15 cellular contexts compared by ENCODE assay signal in genomic region chr13:44920013-44920412, GRCh38.
DNase-seq lines count a peak whose midpoint lies in the region; ATAC-seq and TF ChIP-seq lines count a peak whose summit lies in the region.
"Had no signal": no experiment of that assay in that cellular context is flagged by ENCODE, and none has a peak within 500 bp of the region (broad histone marks: within the 10 kb centered on the region; RNA-seq: fewer than 3 reads in every experiment).

No MANE protein-coding gene starts in this region.

- no peak overlapping the region for H3K4me3 Mint-ChIP-seq in HFFc6

- H3K9me3 Mint-ChIP-seq in HFFc6, result no peaks in the 10 kb centered on the region
- H3K9me3 Mint-ChIP-seq: CD14-positive monocyte; effector memory CD8-positive, alpha-beta T cell had no signal

- H3K27ac ChIP-seq in ACC112 (ENCODE audit: low read depth, low read length) (0 out of 2 replicates have a peak overlapping the region, but pooled peaks have one; percentile 96), cingulate gyrus (ENCODE audit: low read depth, low read length) (peak overlapping the region; percentile 100), prostate gland (peak overlapping the region; percentile 96 to 97)

- H3K4me1 ChIP-seq in ACC112 (ENCODE audit: control insufficient read depth, insufficient read depth, low read length, unreplicated experiment) (peaks cover 30% of the 10 kb centered on the region), prostate gland (replicated peaks) (peaks cover 20% of the 10 kb centered on the region)

- no peaks in the 10 kb centered on the region for H3K79me2 ChIP-seq in ACC112 (ENCODE audit: control insufficient read depth, insufficient read depth, low read length, unreplicated experiment)

- no peaks in the 10 kb centered on the region for H3K36me3 Mint-ChIP-seq in HFFc6 (ENCODE audit: low read depth)
- H3K36me3 Mint-ChIP-seq: CD14-positive monocyte had no signal

- no peak for ATAC-seq in GM21825 (IDR thresholded peaks at IDR 0.05; ENCODE audit: unreplicated experiment)
- ATAC-seq in SK-N-SH treated with all-trans-retinoic acid at 6 μM for 48 hours, result no peak
- ATAC-seq: effector memory CD8-positive, alpha-beta T cell; left ventricle myocardium superior had no signal

- peak overlapping the region; percentile 45 for H3K27ac Mint-ChIP-seq in HFFc6
- H3K27ac Mint-ChIP-seq: CD14-positive monocyte had no signal

- H3K36me3 ChIP-seq in ACC112 (ENCODE audit: insufficient read depth, low read length) (no peaks in the 10 kb centered on the region), prostate gland (no peaks in the 10 kb centered on the region)

- H3K27me3 Mint-ChIP-seq in HFFc6 (ENCODE audit: insufficient read depth), result peaks cover 4% of the 10 kb centered on the region

- TF ChIP-seq CTCF in HFFc6 (IDR thresholded peaks at IDR 0.05), result no peak
- TF ChIP-seq CTCF in prostate gland (IDR thresholded peaks at IDR 0.05), result no peak

- H3K9me3 ChIP-seq in prostate gland, result no peaks in the 10 kb centered on the region

- no peak overlapping the region for H2AFZ ChIP-seq in ACC112 (ENCODE audit: low read length, unreplicated experiment)

- H3K4me1 Mint-ChIP-seq in HFFc6 (ENCODE audit: low read depth), result peaks cover 36% of the 10 kb centered on the region
- H3K4me1 Mint-ChIP-seq: CD14-positive monocyte had no signal

- no peak for DNase-seq in HFFc6
- DNase-seq in prostate gland (ENCODE audit: low spot score), result no peak
- no peak for DNase-seq in SW480 (ENCODE audit: low spot score)
- no peak for DNase-seq in COR-L47 (lab: John Stamatoyannopoulos, UW)
- DNase-seq: effector memory CD8-positive, alpha-beta T cell; Karpas-422; left ventricle myocardium superior; NCI-H2227 treated with DMSO at 0.1 percent for 48 hours; occipital lobe; T-helper 9 cell had no signal

- H3K4me3 ChIP-seq in ACC112 (ENCODE audit: low read depth, low read length), result no peak overlapping the region
- no peak overlapping the region for H3K4me3 ChIP-seq in prostate gland

- intact Hi-C loops in prostate gland (cut with DNase I), result loop anchor here (5.0 kb wide), 2 partner anchors 47 to 48 kb away; no protein-coding TSS in a partner anchor

- TF ChIP-seq POLR2A in prostate gland (IDR thresholded peaks at IDR 0.05), result no peak

- 90% methylated on average over 3 of the region's 3 CpGs for WGBS in prostate gland

- H3K27me3 ChIP-seq in ACC112 (ENCODE audit: insufficient read depth, low read length) (no peaks in the 10 kb centered on the region), prostate gland (replicated peaks; ENCODE audit: insufficient read depth) (no peaks in the 10 kb centered on the region)

TF ChIP-seq in SK-N-SH treated with all-trans-retinoic acid at 6 μM for 48 hours, 23 proteins besides CTCF, POLR2A, EP300 and RAD21:
- TF ChIP-seq BACH2 (CRISPR knock-in tag; IDR thresholded peaks at IDR 0.05; ENCODE audit: borderline replicate concordance) (no peak), TCF4 (CRISPR knock-in tag; IDR thresholded peaks at IDR 0.05; ENCODE audit: borderline replicate concordance) (no peak), GLIS3 (CRISPR knock-in tag; IDR thresholded peaks at IDR 0.05) (no peak), ZFP3 (CRISPR knock-in tag; IDR thresholded peaks at IDR 0.05) (no peak), RARB (CRISPR knock-in tag; IDR thresholded peaks at IDR 0.05) (no peak), OSR1 (CRISPR knock-in tag; IDR thresholded peaks at IDR 0.05) (no peak), ZNF565 (CRISPR knock-in tag; conservative IDR thresholded peaks at IDR 0.05; ENCODE audit: low read depth) (no peak), ZNF70 (CRISPR knock-in tag; IDR thresholded peaks at IDR 0.05) (no peak), SNAI2 (CRISPR knock-in tag; IDR thresholded peaks at IDR 0.05) (no peak), PPARA (CRISPR knock-in tag; IDR thresholded peaks at IDR 0.05; ENCODE audit: borderline replicate concordance) (no peak), TOX (CRISPR knock-in tag; IDR thresholded peaks at IDR 0.05; ENCODE audit: borderline replicate concordance) (no peak), ESRRG (CRISPR knock-in tag; IDR thresholded peaks at IDR 0.05) (no peak), ARNTL (CRISPR knock-in tag; IDR thresholded peaks at IDR 0.05; ENCODE audit: borderline replicate concordance, low read depth) (no peak), ZFP30 (CRISPR knock-in tag; IDR thresholded peaks at IDR 0.05) (no peak), ZC3H10 (CRISPR knock-in tag; IDR thresholded peaks at IDR 0.05) (no peak), ISL1 (CRISPR knock-in tag; IDR thresholded peaks at IDR 0.05) (no peak), ZNF8 (CRISPR knock-in tag; IDR thresholded peaks at IDR 0.05) (no peak)
- TF ChIP-seq, protein P1, sequence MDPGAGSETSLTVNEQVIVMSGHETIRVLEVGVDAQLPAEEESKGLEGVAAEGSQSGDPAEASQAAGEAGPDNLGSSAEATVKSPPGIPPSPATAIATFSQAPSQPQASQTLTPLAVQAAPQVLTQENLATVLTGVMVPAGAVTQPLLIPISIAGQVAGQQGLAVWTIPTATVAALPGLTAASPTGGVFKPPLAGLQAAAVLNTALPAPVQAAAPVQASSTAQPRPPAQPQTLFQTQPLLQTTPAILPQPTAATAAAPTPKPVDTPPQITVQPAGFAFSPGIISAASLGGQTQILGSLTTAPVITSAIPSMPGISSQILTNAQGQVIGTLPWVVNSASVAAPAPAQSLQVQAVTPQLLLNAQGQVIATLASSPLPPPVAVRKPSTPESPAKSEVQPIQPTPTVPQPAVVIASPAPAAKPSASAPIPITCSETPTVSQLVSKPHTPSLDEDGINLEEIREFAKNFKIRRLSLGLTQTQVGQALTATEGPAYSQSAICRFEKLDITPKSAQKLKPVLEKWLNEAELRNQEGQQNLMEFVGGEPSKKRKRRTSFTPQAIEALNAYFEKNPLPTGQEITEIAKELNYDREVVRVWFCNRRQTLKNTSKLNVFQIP (CRISPR knock-in tag; IDR thresholded peaks at IDR 0.05; ENCODE audit: borderline replicate concordance, low read depth), result no peak
- TF ChIP-seq, protein P2, sequence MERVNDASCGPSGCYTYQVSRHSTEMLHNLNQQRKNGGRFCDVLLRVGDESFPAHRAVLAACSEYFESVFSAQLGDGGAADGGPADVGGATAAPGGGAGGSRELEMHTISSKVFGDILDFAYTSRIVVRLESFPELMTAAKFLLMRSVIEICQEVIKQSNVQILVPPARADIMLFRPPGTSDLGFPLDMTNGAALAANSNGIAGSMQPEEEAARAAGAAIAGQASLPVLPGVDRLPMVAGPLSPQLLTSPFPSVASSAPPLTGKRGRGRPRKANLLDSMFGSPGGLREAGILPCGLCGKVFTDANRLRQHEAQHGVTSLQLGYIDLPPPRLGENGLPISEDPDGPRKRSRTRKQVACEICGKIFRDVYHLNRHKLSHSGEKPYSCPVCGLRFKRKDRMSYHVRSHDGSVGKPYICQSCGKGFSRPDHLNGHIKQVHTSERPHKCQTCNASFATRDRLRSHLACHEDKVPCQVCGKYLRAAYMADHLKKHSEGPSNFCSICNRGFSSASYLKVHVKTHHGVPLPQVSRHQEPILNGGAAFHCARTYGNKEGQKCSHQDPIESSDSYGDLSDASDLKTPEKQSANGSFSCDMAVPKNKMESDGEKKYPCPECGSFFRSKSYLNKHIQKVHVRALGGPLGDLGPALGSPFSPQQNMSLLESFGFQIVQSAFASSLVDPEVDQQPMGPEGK (CRISPR knock-in tag; IDR thresholded peaks at IDR 0.05; ENCODE audit: borderline replicate concordance), result no peak
- TF ChIP-seq, protein P3, sequence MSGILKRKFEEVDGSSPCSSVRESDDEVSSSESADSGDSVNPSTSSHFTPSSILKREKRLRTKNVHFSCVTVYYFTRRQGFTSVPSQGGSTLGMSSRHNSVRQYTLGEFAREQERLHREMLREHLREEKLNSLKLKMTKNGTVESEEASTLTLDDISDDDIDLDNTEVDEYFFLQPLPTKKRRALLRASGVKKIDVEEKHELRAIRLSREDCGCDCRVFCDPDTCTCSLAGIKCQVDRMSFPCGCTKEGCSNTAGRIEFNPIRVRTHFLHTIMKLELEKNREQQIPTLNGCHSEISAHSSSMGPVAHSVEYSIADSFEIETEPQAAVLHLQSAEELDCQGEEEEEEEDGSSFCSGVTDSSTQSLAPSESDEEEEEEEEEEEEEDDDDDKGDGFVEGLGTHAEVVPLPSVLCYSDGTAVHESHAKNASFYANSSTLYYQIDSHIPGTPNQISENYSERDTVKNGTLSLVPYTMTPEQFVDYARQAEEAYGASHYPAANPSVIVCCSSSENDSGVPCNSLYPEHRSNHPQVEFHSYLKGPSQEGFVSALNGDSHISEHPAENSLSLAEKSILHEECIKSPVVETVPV (CRISPR knock-in tag; IDR thresholded peaks at IDR 0.05), result no peak
TF ChIP-seq in SK-N-SH treated with all-trans-retinoic acid at 6 μM for 48 hours: peak in this region for 0.
